9 cellular contexts compared by ENCODE assay signal in genomic region chr1:27152829-27153548, GRCh38. TPM values are rescaled to one million over a fixed set of nuclear protein-coding genes. Genes with fewer than 3 reads are reported as not detected.
DNase-seq lines count a peak whose midpoint lies in the region; ATAC-seq and TF ChIP-seq lines count a peak whose summit lies in the region.
"Had no signal": no experiment of that assay in that cellular context is flagged by ENCODE, and none has a peak within 500 bp of the region (broad histone marks: within the 10 kb centered on the region; RNA-seq: fewer than 3 reads in every experiment).

No MANE protein-coding gene starts in this region.

- peaks cover 59% of the 10 kb centered on the region for H3K4me1 Mint-ChIP-seq in activated naive CD4-positive, alpha-beta T cell treated with anti-CD3 and anti-CD28 coated beads, Interleukin-2, amount 10 ng/mL, durations not matched to agents 7 days and 5 days

- no peak overlapping the region for H2AFZ ChIP-seq in mesenchymal stem cell (ENCODE audit: low read depth, low read length)

- no peak overlapping the region for H3K14ac ChIP-seq in mesenchymal stem cell (ENCODE audit: low read length in 2 of 2)

- H3K36me3 ChIP-seq in brain microvascular endothelial cell (replicated peaks), result no peaks in the 10 kb centered on the region
- peaks cover 0 to 5% of the 10 kb centered on the region in 2 experiments for H3K36me3 ChIP-seq in mesenchymal stem cell (ENCODE audit: control insufficient read depth in 1 of 2, insufficient read depth in 2 of 2, low read depth in 1 of 2, low read length in 2 of 2)
- H3K36me3 ChIP-seq in upper lobe of right lung, result no peaks in the 10 kb centered on the region

- no peak overlapping the region for H2BK5ac ChIP-seq in mesenchymal stem cell (ENCODE audit: low read depth, low read length, poor library complexity, severe bottlenecking)

- H3K27me3 Mint-ChIP-seq in activated naive CD4-positive, alpha-beta T cell treated with anti-CD3 and anti-CD28 coated beads, Interleukin-2, amount 10 ng/mL, durations not matched to agents 7 days and 5 days, result no peaks in the 10 kb centered on the region

- H3K9me3 ChIP-seq in mesenchymal stem cell (ENCODE audit: control insufficient read depth, low read length), result no peaks in the 10 kb centered on the region
- H3K9me3 ChIP-seq in upper lobe of right lung, result no peaks in the 10 kb centered on the region

- H2BK12ac ChIP-seq in mesenchymal stem cell (ENCODE audit: low read length in 2 of 2), result no peak overlapping the region

- CTCF ChIA-PET in activated naive CD4-positive, alpha-beta T cell treated with anti-CD3 and anti-CD28 coated beads, Interleukin-2, amount 10 ng/mL, durations not matched to agents 7 days and 5 days (lab: Charles Lee), result interaction anchor here (1.0 to 1.8 kb wide), 3 partner anchors 10 to 39 kb away, joined by 4 to 5 read pairs (median 4); no protein-coding TSS in a partner anchor

- H3K27ac Mint-ChIP-seq in activated naive CD4-positive, alpha-beta T cell treated with anti-CD3 and anti-CD28 coated beads, Interleukin-2, amount 10 ng/mL, durations not matched to agents 7 days and 5 days, result peak overlapping the region; percentile 72

- no peak overlapping the region for H2BK15ac ChIP-seq in mesenchymal stem cell (ENCODE audit: low read depth, poor library complexity, severe bottlenecking)

- no peak for TF ChIP-seq CTCF in brain microvascular endothelial cell (IDR thresholded peaks at IDR 0.05; ENCODE audit: low read depth, low read length, missing control alignments)
- no peak for TF ChIP-seq CTCF in upper lobe of right lung (IDR thresholded peaks at IDR 0.05)

- peak overlapping the region; percentile 67 for H3K4me2 ChIP-seq in mesenchymal stem cell (ENCODE audit: low read length, poor library complexity, severe bottlenecking)

- intact Hi-C loops in upper lobe of right lung (cut with DNase I), result loop anchor here (5.0 kb wide), 1 partner anchor 36 kb away; no protein-coding TSS in a partner anchor

- no peaks in the 10 kb centered on the region for H3K9me3 Mint-ChIP-seq in activated naive CD4-positive, alpha-beta T cell treated with anti-CD3 and anti-CD28 coated beads, Interleukin-2, amount 10 ng/mL, durations not matched to agents 7 days and 5 days

- ATAC-seq in upper lobe of right lung, result no peak
- ATAC-seq in HG02938 (IDR thresholded peaks at IDR 0.05; ENCODE audit: unreplicated experiment), result no peak
- no peak for ATAC-seq in HG03571 (IDR thresholded peaks at IDR 0.05; ENCODE audit: unreplicated experiment)

- peak overlapping the region; percentile 86 for H3K4me3 Mint-ChIP-seq in activated naive CD4-positive, alpha-beta T cell treated with anti-CD3 and anti-CD28 coated beads, Interleukin-2, amount 10 ng/mL, durations not matched to agents 7 days and 5 days

- H3K4me3 ChIP-seq in brain microvascular endothelial cell (ENCODE audit: low read depth, low read length) (peak overlapping the region; percentile 71), mesenchymal stem cell (ENCODE audit: insufficient read depth in 1 of 2, low read depth in 1 of 2, low read length in 2 of 2) (peak overlapping the region in 1 of 2 experiments; percentile 90), upper lobe of right lung (peak overlapping the region; percentile 78)

- H3K27me3 ChIP-seq in brain microvascular endothelial cell (replicated peaks), result no peaks in the 10 kb centered on the region
- H3K27me3 ChIP-seq in mesenchymal stem cell (ENCODE audit: control insufficient read depth in 1 of 2, insufficient read depth in 1 of 2, low read length in 2 of 2), result no peaks in the 10 kb centered on the region
- H3K27me3 ChIP-seq in upper lobe of right lung, result no peaks in the 10 kb centered on the region

- H4K91ac ChIP-seq in mesenchymal stem cell (ENCODE audit: low read length), result peak overlapping the region; percentile 3

- no peak overlapping the region for H3K27ac ChIP-seq in brain microvascular endothelial cell
- H3K27ac ChIP-seq in mesenchymal stem cell (ENCODE audit: low read length, poor library complexity, severe bottlenecking), result no peak overlapping the region
- peak overlapping the region; percentile 92 for H3K27ac ChIP-seq in upper lobe of right lung

- no peak overlapping the region for H4K8ac ChIP-seq in mesenchymal stem cell (ENCODE audit: low read length)

- in situ Hi-C loops in brain microvascular endothelial cell (cut with HindIII; ENCODE audit: low pct_ligation_motif_present, low sequenced_read_pairs), result no loop called here

- no peak overlapping the region for H3K4ac ChIP-seq in mesenchymal stem cell (ENCODE audit: low read depth in 1 of 2, low read length in 2 of 2)

- WGBS in mesenchymal stem cell, result 57% methylated on average over 2 of the region's 2 CpGs

- H2AK5ac ChIP-seq in mesenchymal stem cell (ENCODE audit: low read length, severe bottlenecking), result no peak overlapping the region

- peak overlapping the region in 1 of 2 experiments; percentile 84 for H3K18ac ChIP-seq in mesenchymal stem cell (ENCODE audit: low read depth in 1 of 2, low read length in 2 of 2)

- H3K9ac ChIP-seq in mesenchymal stem cell (ENCODE audit: low read length), result peak overlapping the region; percentile 95

- DNase-seq in activated naive CD4-positive, alpha-beta T cell treated with anti-CD3 and anti-CD28 coated beads, Interleukin-2, amount 10 ng/mL, durations not matched to agents 7 days and 5 days, result no peak
- no peak for DNase-seq in activated naive CD4-positive, alpha-beta T cell treated with Interleukin-2 at 50 U/mL for 16 hours
- DNase-seq in brain microvascular endothelial cell, result no peak
- peak; percentile 23 for DNase-seq in mesenchymal stem cell
- DNase-seq in upper lobe of right lung, result no peak
- DNase-seq in HPDE6-E6E7 (ENCODE audit: extremely low spot score), result no peak
- DNase-seq: DMS153 had no signal

- peak overlapping the region in 1 of 2 experiments; percentile 27 for H3K23ac ChIP-seq in mesenchymal stem cell (ENCODE audit: low read length in 2 of 2)

- peaks cover 30% of the 10 kb centered on the region for H3K4me1 ChIP-seq in mesenchymal stem cell (ENCODE audit: control insufficient read depth, insufficient read depth, low read depth, low read length)
- peaks cover 65% of the 10 kb centered on the region for H3K4me1 ChIP-seq in upper lobe of right lung

- H3K36me3 Mint-ChIP-seq in activated naive CD4-positive, alpha-beta T cell treated with anti-CD3 and anti-CD28 coated beads, Interleukin-2, amount 10 ng/mL, durations not matched to agents 7 days and 5 days, result peaks cover 12% of the 10 kb centered on the region

- no peak overlapping the region for H2BK120ac ChIP-seq in mesenchymal stem cell (ENCODE audit: low read depth, low read length)

- H3K79me1 ChIP-seq in mesenchymal stem cell (replicated peaks; ENCODE audit: low read length, poor library complexity, severe bottlenecking), result peaks cover 35% of the 10 kb centered on the region

RNA-seq across cellular contexts. Expression of gene SLC9A1, which starts 1.9 kb away (rescaled TPM):
- polyA plus RNA-seq in mesenchymal stem cell (2013, experiment 1 of 2), result 37.0 TPM
- polyA plus RNA-seq in mesenchymal stem cell (2013, experiment 2 of 2), result 36.1 TPM
- total RNA-seq in upper lobe of right lung, result 62.4 TPM
